ENCODE assay signal across 25 cellular contexts in genomic region chr10:17196045-17196444, GRCh38.
"Had no signal": no experiment of that assay in that cellular context is flagged by ENCODE, and none has a peak within 500 bp of the region (broad histone marks: within the 10 kb centered on the region; RNA-seq: fewer than 3 reads in every experiment).

No MANE protein-coding gene starts in this region.

- H3K4me3 ChIP-seq: body of pancreas, colonic mucosa, left lung, lung, ovary, psoas muscle, transverse colon had no signal

- ATAC-seq: activated T-cell treated with anti-CD3 and anti-CD28 coated beads, Interleukin-2, amount 50 U/mL, for 4 hours; body of pancreas; foreskin keratinocyte; left lung; natural killer cell; psoas muscle; stimulated activated naive CD8-positive, alpha-beta T cell treated with anti-CD3 and anti-CD28 coated beads, Interleukin-15, Interleukin-2, amounts not matched to agents 100 U/mL and 50 U/mL, for 24 hours; WTC11 had no signal

- FAIRE-seq: urothelium cell line had no signal

- H3K4me1 ChIP-seq: colonic mucosa had no signal

- H3K36me3 ChIP-seq: colonic mucosa, left lung, ovary, transverse colon had no signal

- DNase-seq: activated CD8-positive, alpha-beta memory T cell treated with anti-CD3 and anti-CD28 coated beads for 24 hours; activated CD8-positive, alpha-beta memory T cell treated with anti-CD3 and anti-CD28 coated beads, Interleukin-2, amount 50 U/mL, for 4 hours; activated naive CD4-positive, alpha-beta T cell treated with Interleukin-2 at 50 U/mL for 16 hours; activated naive CD8-positive, alpha-beta T cell treated with anti-CD3 and anti-CD28 coated beads for 36 hours; activated T-cell treated with anti-CD3 and anti-CD28 coated beads, Interleukin-2, amount 50 U/mL, for 4 hours; amygdala; body of pancreas; colonic mucosa; foreskin keratinocyte; immature natural killer cell; kidney glomerular epithelial cell; left lung; midbrain; natural killer cell; ovary; psoas muscle; right cardiac atrium; stimulated activated CD4-positive, alpha-beta T cell treated with anti-CD3 and anti-CD28 coated beads, Interleukin-12 subunit alpha, Interleukin-12 subunit beta, amount 100 ng/mL, for 4 hours; stimulated activated CD4-positive, alpha-beta T cell treated with anti-CD3 and anti-CD28 coated beads, Interleukin-4, amount 100 ng/mL, for 4 hours; stimulated activated naive CD8-positive, alpha-beta T cell treated with anti-CD3 and anti-CD28 coated beads, Interleukin-15, Interleukin-2, amounts not matched to agents 100 U/mL and 50 U/mL, for 24 hours; T-helper 9 cell; transverse colon had no signal

- H3K27me3 ChIP-seq: body of pancreas, colonic mucosa, foreskin keratinocyte, left lung, ovary, transverse colon had no signal

- H3K9me3 ChIP-seq: body of pancreas, colonic mucosa, left lung, ovary, psoas muscle, transverse colon had no signal

- H3K27ac ChIP-seq: body of pancreas, colonic mucosa, foreskin keratinocyte, left lung, ovary, psoas muscle, transverse colon had no signal
